ENCODE assay signal across 21 cellular contexts in the genomic region with DNA sequence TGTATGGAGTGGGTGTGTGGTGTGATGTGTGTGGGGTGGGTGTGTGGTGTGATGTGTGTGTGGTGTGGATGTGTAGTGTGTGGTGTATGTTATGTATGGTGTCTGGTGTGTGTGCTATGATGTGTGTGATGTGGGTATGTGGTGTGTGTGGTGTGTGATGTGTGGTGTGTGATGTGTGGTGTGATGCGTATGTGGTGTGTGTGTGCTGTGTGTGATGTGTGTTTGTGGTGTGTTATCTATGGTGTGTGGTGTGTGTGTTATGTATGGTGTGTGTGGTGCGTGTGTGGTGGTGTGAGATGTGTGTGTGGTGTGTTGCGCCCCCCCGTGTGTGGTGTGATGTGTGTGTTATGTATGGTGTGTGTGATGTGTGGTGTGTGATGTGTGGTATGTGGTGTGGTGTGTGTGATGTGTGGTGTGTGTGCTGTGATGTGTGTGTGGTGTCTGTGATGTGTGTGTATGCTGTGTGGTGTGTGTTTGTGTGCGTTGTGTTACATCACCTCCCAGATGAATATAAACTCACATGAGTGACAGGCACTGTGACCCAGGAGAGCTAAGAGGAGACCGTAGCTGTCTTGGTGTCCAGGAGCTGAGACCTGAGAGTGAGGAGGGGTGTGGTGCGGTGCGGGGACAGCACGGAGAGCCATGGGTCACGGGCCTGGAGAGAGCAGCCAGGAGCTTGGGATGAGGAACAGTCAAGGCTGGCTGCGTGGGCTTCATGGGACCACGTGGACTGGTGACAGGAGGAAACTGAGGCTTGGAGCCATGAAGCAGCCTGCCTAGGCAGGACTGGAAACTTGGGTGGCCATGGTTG. TPM values are rescaled to one million over a fixed set of nuclear protein-coding genes. Genes with fewer than 3 reads are reported as not detected.
DNase-seq lines count a peak whose midpoint lies in the region; TF ChIP-seq lines count a peak whose summit lies in the region.
"Had no signal": no experiment of that assay in that cellular context is flagged by ENCODE, and none has a peak within 500 bp of the region (broad histone marks: within the 10 kb centered on the region; RNA-seq: fewer than 3 reads in every experiment).

No MANE protein-coding gene starts in this region.

- 59% methylated on average over 10 of the region's 12 CpGs for WGBS in suprapubic skin

- DNase-seq in activated effector memory CD4-positive, alpha-beta T cell treated with anti-CD3 and anti-CD28 coated beads, Interleukin-2, amount 50 U/mL, for 16 hours: peak; percentile 43
- DNase-seq in activated effector memory CD4-positive, alpha-beta T cell treated with Interleukin-2 at 50 U/mL for 16 hours: no peak
- peak; percentile 40 for DNase-seq in M059J (ENCODE audit: low read depth)
- no peak for DNase-seq in endothelial cell (ENCODE audit: low spot score)
- DNase-seq in suprapubic skin (ENCODE audit: low spot score in 2 of 2): peak; percentile 5 to 56
- DNase-seq in activated CD4-positive, CD25-positive, alpha-beta regulatory T cell (lab: John Stamatoyannopoulos, UW): no peak
- no peak for DNase-seq in NCI-H1105 (lab: John Stamatoyannopoulos, UW)
- DNase-seq in BE2C: no peak
- DNase-seq: activated B cell treated with CpG ODN at 0.5 μM for 24 hours; activated T-cell treated with anti-CD3 and anti-CD28 coated beads for 4 hours; Karpas-422; NCI-H1436; NCI-H446; SIG-M5; stimulated activated CD4-positive, alpha-beta T cell treated with anti-CD3 and anti-CD28 coated beads, Interleukin-4, amount 100 ng/mL, for 4 hours had no signal

- no peak for TF ChIP-seq CTCF in endothelial cell (IDR thresholded peaks at IDR 0.05; ENCODE audit: unreplicated experiment)
- no peak for TF ChIP-seq CTCF in suprapubic skin (IDR thresholded peaks at IDR 0.05)
- TF ChIP-seq CTCF in BE2C (IDR thresholded peaks at IDR 0.05; ENCODE audit: low read depth, low read length): no peak

- no peak overlapping the region for H3K27ac ChIP-seq in suprapubic skin
- H3K27ac ChIP-seq: esophagus muscularis mucosa, pancreas had no signal

- no peaks in the 10 kb centered on the region for H3K9me3 ChIP-seq in suprapubic skin
- H3K9me3 ChIP-seq in BE2C: no peaks in the 10 kb centered on the region
- H3K9me3 ChIP-seq: Caco-2, esophagus muscularis mucosa, pancreas had no signal

- H3K4me3 ChIP-seq in suprapubic skin (no peak overlapping the region), BE2C (ENCODE audit: low read depth, low read length) (no peak overlapping the region)
- H3K4me3 ChIP-seq: esophagus muscularis mucosa, GM23338, pancreas had no signal

- H3K4me1 ChIP-seq in suprapubic skin: no peaks in the 10 kb centered on the region
- no peaks in the 10 kb centered on the region for H3K4me1 ChIP-seq in BE2C
- H3K4me1 ChIP-seq: Caco-2, esophagus muscularis mucosa, pancreas had no signal

- peaks cover 6% of the 10 kb centered on the region for H3K36me3 Mint-ChIP-seq in endothelial cell (ENCODE audit: low read depth, unreplicated experiment)
- H3K36me3 Mint-ChIP-seq: activated naive CD4-positive, alpha-beta T cell treated with anti-CD3 and anti-CD28 coated beads, Interleukin-2, amount 50 U/mL, for 72 hours had no signal

- peak overlapping the region; percentile 10 for H3K4me3 Mint-ChIP-seq in endothelial cell (ENCODE audit: unreplicated experiment)
- H3K4me3 Mint-ChIP-seq: activated B cell treated with CpG ODN at 0.5 μM for 24 hours; dendritic cell treated with granulocyte-macrophage colony-stimulating factor and Interleukin-4, amounts not matched to agents 40 ng/mL and 50 ng/mL, for 4 days; GM23338 had no signal

- H3K4me1 Mint-ChIP-seq in endothelial cell (ENCODE audit: unreplicated experiment): peaks cover 4% of the 10 kb centered on the region
- H3K4me1 Mint-ChIP-seq: activated B cell treated with CpG ODN at 0.5 μM for 24 hours had no signal

- H3K27me3 Mint-ChIP-seq in endothelial cell (ENCODE audit: unreplicated experiment): peaks cover 19% of the 10 kb centered on the region

- peak overlapping the region; percentile 22 for H3K27ac Mint-ChIP-seq in endothelial cell (ENCODE audit: unreplicated experiment)
- H3K27ac Mint-ChIP-seq: activated B cell treated with CpG ODN at 0.5 μM for 24 hours; dendritic cell treated with granulocyte-macrophage colony-stimulating factor and Interleukin-4, amounts not matched to agents 40 ng/mL and 50 ng/mL, for 4 days; GM23338 had no signal

- H3K27me3 ChIP-seq in suprapubic skin: peaks cover 46% of the 10 kb centered on the region
- no peaks in the 10 kb centered on the region for H3K27me3 ChIP-seq in BE2C
- H3K27me3 ChIP-seq: pancreas had no signal

- TF ChIP-seq EP300 in suprapubic skin (IDR thresholded peaks at IDR 0.05): no peak

- no peak for TF ChIP-seq POLR2A in suprapubic skin (IDR thresholded peaks at IDR 0.05)

- H3K36me3 ChIP-seq in suprapubic skin: no peaks in the 10 kb centered on the region
- H3K36me3 ChIP-seq in BE2C: no peaks in the 10 kb centered on the region
- H3K36me3 ChIP-seq: esophagus muscularis mucosa, pancreas had no signal

- H3K9me3 Mint-ChIP-seq in endothelial cell (ENCODE audit: unreplicated experiment): no peaks in the 10 kb centered on the region
- H3K9me3 Mint-ChIP-seq: activated B cell treated with CpG ODN at 0.5 μM for 24 hours; activated naive CD4-positive, alpha-beta T cell treated with anti-CD3 and anti-CD28 coated beads, Interleukin-2, amount 50 U/mL, for 72 hours; dendritic cell treated with granulocyte-macrophage colony-stimulating factor and Interleukin-4, amounts not matched to agents 40 ng/mL and 50 ng/mL, for 4 days; GM23338 had no signal

RNA-seq across cellular contexts. Expression of gene DLGAP4, which starts 8.8 kb away (rescaled TPM):
- total RNA-seq in M059J (2014; rRNA removed; shearing (Covaris generic)): 12.6 and 26.0 TPM in 2 replicates
- 172 TPM for total RNA-seq in endothelial cell (ENCODE audit: unreplicated experiment)
- 100 to 1,000 TPM in 2 of 4 donors, 10 to 100 TPM in 2; 69.5 to 120 (median 96.8) TPM for total RNA-seq in suprapubic skin
- polyA plus RNA-seq in BE2C (2012; ENCODE audit: insufficient read depth, insufficient read length, low read depth): 71.6 TPM

Comparison
In these comparisons a context has a peak if more than half of its experiments do, and no peak if none do; other contexts are left out.
1. DNase-seq: peak in activated effector memory CD4-positive, alpha-beta T cell treated with anti-CD3 and anti-CD28 coated beads, Interleukin-2, amount 50 U/mL, for 16 hours (single experiment), M059J (single experiment) and suprapubic skin (2 of 2); none in activated effector memory CD4-positive, alpha-beta T cell treated with Interleukin-2 at 50 U/mL for 16 hours (single experiment), endothelial cell (single experiment), activated CD4-positive, CD25-positive, alpha-beta regulatory T cell (0 of 4), NCI-H1105 (single experiment) and BE2C (single experiment).